8 cellular contexts compared by ENCODE assay signal in genomic region chr7:22499888-22500689, GRCh38. TPM values are rescaled to one million over a fixed set of nuclear protein-coding genes. Genes with fewer than 3 reads are reported as not detected.
DNase-seq lines count a peak whose midpoint lies in the region; ATAC-seq, FAIRE-seq and TF ChIP-seq lines count a peak whose summit lies in the region.
"Not testable (repeated sequence)": the region's sequence is repeated elsewhere in the genome, so short reads cannot be mapped to it uniquely, and the experiment has no call there.

Gene STEAP1B, minus strand, starts transcription at chr7:22500188. Its CDS starts 5,333 bp downstream, at chr7:22494855.

- WGBS in small intestine, 3 donors = 6 to 12% (median 11%) methylated on average over 46 to 55 of the region's 55 CpGs

- peak; percentile 67 for DNase-seq in NCI-H2107 treated with DMSO at 0.1 percent for 48 hours (lab: John Stamatoyannopoulos, UW; ENCODE audit: unreplicated experiment)
- DNase-seq in activated CD4-positive, alpha-beta T cell treated with anti-CD3 and anti-CD28 coated beads for 4 hours = peak; percentile 76 to 84
- peak; percentile 62 to 76 for DNase-seq in central memory CD8-positive, alpha-beta T cell (ENCODE audit: low spot score in 2 of 2)
- peak; percentile 86 for DNase-seq in inferior parietal cortex (ENCODE audit: extremely low spot score)
- peak; percentile 83 for DNase-seq in small intestine

- not testable (repeated sequence) for H3K36me3 Mint-ChIP-seq in central memory CD8-positive, alpha-beta T cell (ENCODE audit: insufficient read depth)

- TF ChIP-seq CTCF in 22Rv1 (IDR thresholded peaks at IDR 0.05) = peak; percentile 78

- H3K4me1 Mint-ChIP-seq in central memory CD8-positive, alpha-beta T cell = not testable (repeated sequence)

- not testable (repeated sequence) for H3K27me3 ChIP-seq in small intestine (ENCODE audit: control insufficient read depth in 2 of 2, insufficient read depth in 2 of 2, low read length in 2 of 2)

- H3K27ac ChIP-seq in 22Rv1; small intestine (ENCODE audit: low read depth in 1 of 2, low read length in 1 of 2): not testable (repeated sequence)

- peak within 1 kb of the TSS; percentile 21 for H3K4me3 Mint-ChIP-seq in central memory CD8-positive, alpha-beta T cell

- not testable (repeated sequence) for H3K9me3 Mint-ChIP-seq in central memory CD8-positive, alpha-beta T cell

- H3K36me3 ChIP-seq in small intestine (ENCODE audit: control insufficient read depth in 2 of 2, insufficient read depth in 2 of 2, low read length in 2 of 2) = not testable (repeated sequence)

- FAIRE-seq in small intestine (lab: Jason Lieb, UNC) = not testable (repeated sequence)

- not testable (repeated sequence) for H3K4me3 ChIP-seq in small intestine (ENCODE audit: low read depth in 1 of 2, low read length in 2 of 2)

- peaks cover 53% of the 10 kb centered on the region for H3K27me3 Mint-ChIP-seq in central memory CD8-positive, alpha-beta T cell

- H3K4me1 ChIP-seq in small intestine (ENCODE audit: control insufficient read depth in 2 of 2, insufficient read depth in 1 of 2, low read depth in 1 of 2, low read length in 1 of 2) = not testable (repeated sequence)

- ATAC-seq in GM18858 (IDR thresholded peaks at IDR 0.05; ENCODE audit: unreplicated experiment) (peak; percentile 91), HG03025 (IDR thresholded peaks at IDR 0.05; ENCODE audit: low FRiP score, unreplicated experiment) (peak; percentile 92)
- ATAC-seq in central memory CD8-positive, alpha-beta T cell (replicated peaks; ENCODE audit: extremely low read depth, poor library complexity, severe bottlenecking) = peak; percentile 85

- H3K27ac Mint-ChIP-seq in central memory CD8-positive, alpha-beta T cell (ENCODE audit: low read depth) = not testable (repeated sequence)

- not testable (repeated sequence) for H3K9me3 ChIP-seq in small intestine (ENCODE audit: control insufficient read depth, low read depth)

RNA-seq across cellular contexts. Expression of gene STEAP1B, which starts in this region (rescaled TPM):
- under 1 TPM in 1 of 3 donors, not detected in 2; 0.27 TPM for polyA plus RNA-seq in small intestine

Comparison
In these comparisons a context has a peak if more than half of its experiments do, and no peak if none do; other contexts are left out.
1. Peak in DNase-seq in small intestine; RNA of the gene not detected or under 1 TPM.